ENCODE assay signal across 12 cellular contexts in genomic region chr16:28167221-28167620, GRCh38. TPM values are rescaled to one million over a fixed set of nuclear protein-coding genes. Genes with fewer than 3 reads are reported as not detected.
A peak's percentile ranks its signal among the peaks of the same experiment; 100 is the strongest.
DNase-seq lines count a peak whose midpoint lies in the region; ATAC-seq and TF ChIP-seq lines count a peak whose summit lies in the region.
"Had no signal": no experiment of that assay in that cellular context is flagged by ENCODE, and none has a peak within 500 bp of the region (broad histone marks: within the 10 kb centered on the region; RNA-seq: fewer than 3 reads in every experiment).

No MANE protein-coding gene starts in this region.

- ATAC-seq in activated T-cell treated with anti-CD3 and anti-CD28 coated beads, Interleukin-2, amount 50 U/mL, for 4 hours: no peak
- ATAC-seq in gastrocnemius medialis (peak in 1 of 2 donors; percentile 49), HG03039 (IDR thresholded peaks at IDR 0.05; ENCODE audit: unreplicated experiment) (no peak)
- ATAC-seq: K562 had no signal

- peaks cover 50% of the 10 kb centered on the region for H3K79me2 ChIP-seq in PC-9 (ENCODE audit: low read depth)

- no peak overlapping the region for H2AFZ ChIP-seq in PC-9

- H3K9me2 ChIP-seq in PC-9 (ENCODE audit: insufficient read depth): no peaks in the 10 kb centered on the region

- H3K27me3 ChIP-seq in PC-9 (ENCODE audit: insufficient read depth, low read depth) (no peaks in the 10 kb centered on the region), gastrocnemius medialis (no peaks in the 10 kb centered on the region)
- H3K27me3 ChIP-seq: brain microvascular endothelial cell, SJSA1 had no signal

- peaks cover 75% of the 10 kb centered on the region for H3K4me1 Mint-ChIP-seq in activated T-cell treated with anti-CD3 and anti-CD28 coated beads, Interleukin-2, amount 50 U/mL, for 4 hours (ENCODE audit: low read depth)
- peaks cover 52% of the 10 kb centered on the region for H3K4me1 Mint-ChIP-seq in chondrocyte (ENCODE audit: low read depth)

- CTCF ChIA-PET in PC-9 (lab: Charles Lee): interaction anchor here (0.5 to 1.0 kb wide), 6 partner anchors 17 to 197 kb away, joined by 3 to 9 read pairs (median 4); no protein-coding TSS in a partner anchor

- H3K27ac ChIP-seq in PC-9: peak overlapping the region; percentile 86
- peak overlapping the region; percentile 38 to 59 (median 52) for H3K27ac ChIP-seq in gastrocnemius medialis
- H3K27ac ChIP-seq: brain microvascular endothelial cell, SJSA1, VCaP had no signal

- POLR2A ChIA-PET in PC-9 (lab: Charles Lee; ENCODE audit: unreplicated experiment): interaction anchor here (0.6 kb wide), 1 partner anchor 14 kb away, joined by 3 read pairs; no protein-coding TSS in a partner anchor

- H3K27ac Mint-ChIP-seq in chondrocyte (ENCODE audit: unreplicated experiment): peak overlapping the region; percentile 43

- peak overlapping the region; percentile 74 for H3K4me2 ChIP-seq in PC-9

- peaks cover 53% of the 10 kb centered on the region for H3K4me1 ChIP-seq in PC-9 (replicated peaks; ENCODE audit: insufficient read depth)
- peaks cover 9 to 15% of the 10 kb centered on the region in 2 donors for H3K4me1 ChIP-seq in gastrocnemius medialis

- TF ChIP-seq POLR2A in gastrocnemius medialis (IDR thresholded peaks at IDR 0.05): no peak

- intact Hi-C loops in PC-9 (cut with micrococcal nuclease; ENCODE audit: unreplicated experiment) (loop anchor here (1.0 to 5.0 kb wide), 5 partner anchors 27 to 110 kb away; no protein-coding TSS in a partner anchor), gastrocnemius medialis (cut with DNase I; ENCODE audit: low total_unique reads) (no loop called here)

- H3K36me3 ChIP-seq in PC-9 (ENCODE audit: low read depth) (peaks cover 36% of the 10 kb centered on the region), gastrocnemius medialis (peaks cover 0 to 37% of the 10 kb centered on the region in 2 donors)

- peak overlapping the region; percentile 45 for H3K4me3 Mint-ChIP-seq in activated T-cell treated with anti-CD3 and anti-CD28 coated beads, Interleukin-2, amount 50 U/mL, for 4 hours
- no peak overlapping the region for H3K4me3 Mint-ChIP-seq in chondrocyte (ENCODE audit: unreplicated experiment)

- H3F3A ChIP-seq in PC-9 (ENCODE audit: insufficient read depth, low read depth): peaks cover 58% of the 10 kb centered on the region

- in situ Hi-C loops in gastrocnemius medialis (cut with MboI; ENCODE audit: low sequenced_read_pairs in 4 of 4): no loop called here

- H3K4me3 ChIP-seq in PC-9 (peak overlapping the region; percentile 19; the same call in 1 of the 2 replicates), gastrocnemius medialis (no peak overlapping the region)
- H3K4me3 ChIP-seq: K562, SJSA1 had no signal

- no peaks in the 10 kb centered on the region for H3K27me3 Mint-ChIP-seq in activated T-cell treated with anti-CD3 and anti-CD28 coated beads, Interleukin-2, amount 50 U/mL, for 4 hours (ENCODE audit: low read depth)
- no peaks in the 10 kb centered on the region for H3K27me3 Mint-ChIP-seq in chondrocyte (ENCODE audit: low read depth)

- DNase-seq in activated T-cell treated with anti-CD3 and anti-CD28 coated beads, Interleukin-2, amount 50 U/mL, for 4 hours: no peak
- DNase-seq in activated T-cell treated with anti-CD3 and anti-CD28 coated beads, Interleukin-2, amount 50 U/mL, for 1 hour: no peak
- DNase-seq in PC-9 (peak; percentile 62 to 81), chondrocyte (ENCODE audit: low spot score) (no peak), gastrocnemius medialis (peak in 1 of 2 donors; percentile 23), pons (ENCODE audit: low spot score) (no peak), NCI-H2196 (lab: John Stamatoyannopoulos, UW; ENCODE audit: unreplicated experiment) (no peak)
- DNase-seq: brain microvascular endothelial cell had no signal

- no TSS peak for BruUV-seq in PC-9 (replicated peaks; lab: Mats Ljungman, UMichigan)

- H3K9me3 Mint-ChIP-seq in activated T-cell treated with anti-CD3 and anti-CD28 coated beads, Interleukin-2, amount 50 U/mL, for 4 hours: no peaks in the 10 kb centered on the region
- no peaks in the 10 kb centered on the region for H3K9me3 Mint-ChIP-seq in chondrocyte (ENCODE audit: low read depth)

- H3K9me3 ChIP-seq in PC-9 (ENCODE audit: insufficient read depth, low read depth) (no peaks in the 10 kb centered on the region), gastrocnemius medialis (no peaks in the 10 kb centered on the region)
- H3K9me3 ChIP-seq: SJSA1 had no signal

- H3K36me3 Mint-ChIP-seq in activated T-cell treated with anti-CD3 and anti-CD28 coated beads, Interleukin-2, amount 50 U/mL, for 4 hours (ENCODE audit: insufficient read depth): peaks cover 47% of the 10 kb centered on the region
- H3K36me3 Mint-ChIP-seq in chondrocyte (ENCODE audit: low read depth): peaks cover 23% of the 10 kb centered on the region

- TF ChIP-seq CTCF in PC-9 (conservative IDR thresholded peaks at IDR 0.05) (no peak), chondrocyte (IDR thresholded peaks at IDR 0.05) (no peak), gastrocnemius medialis (IDR thresholded peaks at IDR 0.05 in 4 of 5, conservative IDR thresholded peaks at IDR 0.05 in 1 of 5) (no peak)

- peaks cover 16% of the 10 kb centered on the region; the same call in 1 of the 2 replicates for H4K20me1 ChIP-seq in PC-9 (ENCODE audit: insufficient read depth)

RNA-seq across cellular contexts. Expression of gene XPO6, which starts 44.5 kb away (rescaled TPM):
- total RNA-seq in activated T-cell treated with anti-CD3 and anti-CD28 coated beads, Interleukin-2, amount 50 U/mL, for 4 hours: 100 to 1,000 TPM; 291 to 305 (median 303) TPM
- total RNA-seq in PC-9 (2021): 154 and 221 TPM in 2 replicates
- 124 to 133 TPM (median 128 TPM) in 3 replicates for total RNA-seq in chondrocyte
- 10 to 100 TPM; 20.9 to 40.1 (median 29.6) TPM for total RNA-seq in gastrocnemius medialis

Comparison
In these comparisons a context has a peak if more than half of its experiments do, and no peak if none do; other contexts are left out.
1. DNase-seq: peak in PC-9 (2 of 2); none in activated T-cell treated with anti-CD3 and anti-CD28 coated beads, Interleukin-2, amount 50 U/mL, for 4 hours (single experiment), activated T-cell treated with anti-CD3 and anti-CD28 coated beads, Interleukin-2, amount 50 U/mL, for 1 hour (single experiment), chondrocyte (single experiment), pons (single experiment) and NCI-H2196 (single experiment).